In the genomic region with DNA sequence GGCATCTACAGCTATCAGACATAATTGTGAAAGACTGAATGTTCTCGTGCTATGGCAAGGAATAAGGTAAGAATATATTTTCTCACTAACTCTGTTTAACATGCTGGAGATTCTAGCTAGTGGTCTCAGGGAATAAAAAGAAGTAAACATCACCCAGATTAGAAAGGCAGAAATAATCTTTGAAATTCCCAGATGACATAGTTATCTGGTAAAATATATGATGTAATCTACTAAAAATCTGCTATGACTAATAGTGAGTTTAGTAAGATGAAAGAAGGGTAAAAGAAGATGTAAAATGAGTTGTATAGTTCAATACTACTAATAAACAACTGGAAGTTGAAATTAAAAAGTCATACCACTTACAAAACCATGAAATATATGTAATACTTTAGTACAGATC, we compare ENCODE assay signal across 16 cellular contexts.
DNase-seq lines count a peak whose midpoint lies in the region; ATAC-seq and TF ChIP-seq lines count a peak whose summit lies in the region.
"Had no signal": no experiment of that assay in that cellular context is flagged by ENCODE, and none has a peak within 500 bp of the region (broad histone marks: within the 10 kb centered on the region; RNA-seq: fewer than 3 reads in every experiment).

No MANE protein-coding gene starts in this region.

- no peak overlapping the region for H2AFZ ChIP-seq in mammary epithelial cell (ENCODE audit: low read depth, low read length)
- H2AFZ ChIP-seq: GM23338 had no signal

- no peaks in the 10 kb centered on the region for H3K27me3 ChIP-seq in mammary epithelial cell (ENCODE audit: insufficient read depth, low read length)
- H3K27me3 ChIP-seq in breast epithelium: no peaks in the 10 kb centered on the region

- no peak overlapping the region for H3K4me2 ChIP-seq in mammary epithelial cell (ENCODE audit: insufficient read depth, low read depth, low read length)
- H3K4me2 ChIP-seq: GM23338 had no signal

- CTCF ChIA-PET in mammary epithelial cell (lab: Charles Lee; ENCODE audit: low non-redundant PET): no interaction called here

- no peaks in the 10 kb centered on the region for H4K20me1 ChIP-seq in mammary epithelial cell (ENCODE audit: insufficient read depth, low read length)

- H3K4me3 ChIP-seq in mammary epithelial cell (replicated peaks in 1 of 3; ENCODE audit: insufficient read depth in 1 of 3, low read depth in 2 of 3, low read length in 3 of 3): no peak overlapping the region
- H3K4me3 ChIP-seq in breast epithelium: no peak overlapping the region
- H3K4me3 ChIP-seq: GM23338 had no signal

- no peak for ATAC-seq in stimulated activated naive CD8-positive, alpha-beta T cell treated with anti-CD3 and anti-CD28 coated beads, Interleukin-15, Interleukin-2, amounts not matched to agents 100 U/mL and 50 U/mL, for 24 hours
- no peak for ATAC-seq in HG02970 (IDR thresholded peaks at IDR 0.05; ENCODE audit: low FRiP score, unreplicated experiment)
- ATAC-seq: CD8-positive, alpha-beta T cell; GM23338 had no signal

- no peaks in the 10 kb centered on the region for H3K79me2 ChIP-seq in mammary epithelial cell (ENCODE audit: insufficient read depth, low read length)

- intact Hi-C loops in mammary epithelial cell (cut with micrococcal nuclease) (no loop called here), breast epithelium (cut with DNase I; ENCODE audit: low total_unique reads) (no loop called here)

- no peak for TF ChIP-seq POLR2A in breast epithelium (IDR thresholded peaks at IDR 0.05)

- H3K9me3 ChIP-seq in mammary epithelial cell (replicated peaks; ENCODE audit: insufficient read depth, low read length) (no peaks in the 10 kb centered on the region), breast epithelium (no peaks in the 10 kb centered on the region)
- H3K9me3 ChIP-seq: Caco-2 had no signal

- H3K4me1 ChIP-seq in mammary epithelial cell (ENCODE audit: insufficient read depth, low read length) (no peaks in the 10 kb centered on the region), breast epithelium (no peaks in the 10 kb centered on the region)
- H3K4me1 ChIP-seq: Caco-2 had no signal

- BruUV-seq in mammary epithelial cell (replicated peaks; lab: Mats Ljungman, UMichigan): no TSS peak

- H3K9ac ChIP-seq in mammary epithelial cell (ENCODE audit: insufficient read depth, low read length): no peak overlapping the region

- H3K27ac ChIP-seq in mammary epithelial cell (ENCODE audit: insufficient read depth, low read depth, low read length) (no peak overlapping the region), breast epithelium (no peak overlapping the region)
- H3K27ac ChIP-seq: 22Rv1 had no signal

- 93% methylated on average over 1 of the region's 1 CpG for WGBS in mammary epithelial cell (ENCODE audit: low coverage, missing lambda C conversion rate)

- in situ Hi-C loops in mammary epithelial cell (cut with MboI; ENCODE audit: low sequenced_read_pairs in 2 of 2): no loop called here

- TF ChIP-seq CTCF in mammary epithelial cell (conservative IDR thresholded peaks at IDR 0.05 in 1 of 2, IDR thresholded peaks at IDR 0.05 in 1 of 2; ENCODE audit: extremely low read depth in 1 of 2, insufficient read depth in 1 of 2, low read depth in 1 of 2, low read length in 2 of 2): no peak
- TF ChIP-seq CTCF in breast epithelium (IDR thresholded peaks at IDR 0.05): no peak

- dilution Hi-C loops in mammary epithelial cell (cut with HindIII; ENCODE audit: low sequenced_read_pairs): no loop called here

- no peaks in the 10 kb centered on the region for H3K36me3 ChIP-seq in mammary epithelial cell (ENCODE audit: insufficient read depth, low read length)
- no peaks in the 10 kb centered on the region for H3K36me3 ChIP-seq in breast epithelium

- DNase-seq in mammary epithelial cell (peak; percentile 7), breast epithelium (ENCODE audit: low spot score in 2 of 2) (no peak), astrocyte of the hippocampus (ENCODE audit: low read depth, low spot score) (peak; percentile 10), glomerular visceral epithelial cell (ENCODE audit: extremely low spot score) (peak; percentile 7), epidermal melanocyte (ENCODE audit: insufficient read length, low spot score) (no peak), NCI-H1694 (lab: John Stamatoyannopoulos, UW) (no peak)
- no peak for DNase-seq in stimulated activated naive CD8-positive, alpha-beta T cell treated with anti-CD3 and anti-CD28 coated beads, Interleukin-15, Interleukin-2, amounts not matched to agents 100 U/mL and 50 U/mL, for 24 hours
- DNase-seq: Caco-2; CD8-positive, alpha-beta T cell; DND-41; GF-D8; H7; IMR-90 had no signal

Comparison
In these comparisons a context has a peak if more than half of its experiments do, and no peak if none do; other contexts are left out.
1. DNase-seq: peak in mammary epithelial cell (single experiment), astrocyte of the hippocampus (single experiment) and glomerular visceral epithelial cell (single experiment); none in breast epithelium (0 of 2), epidermal melanocyte (single experiment), stimulated activated naive CD8-positive, alpha-beta T cell treated with anti-CD3 and anti-CD28 coated beads, Interleukin-15, Interleukin-2, amounts not matched to agents 100 U/mL and 50 U/mL, for 24 hours (single experiment) and NCI-H1694 (single experiment).